ENCODE assay signal across 8 cellular contexts in the genomic region with DNA sequence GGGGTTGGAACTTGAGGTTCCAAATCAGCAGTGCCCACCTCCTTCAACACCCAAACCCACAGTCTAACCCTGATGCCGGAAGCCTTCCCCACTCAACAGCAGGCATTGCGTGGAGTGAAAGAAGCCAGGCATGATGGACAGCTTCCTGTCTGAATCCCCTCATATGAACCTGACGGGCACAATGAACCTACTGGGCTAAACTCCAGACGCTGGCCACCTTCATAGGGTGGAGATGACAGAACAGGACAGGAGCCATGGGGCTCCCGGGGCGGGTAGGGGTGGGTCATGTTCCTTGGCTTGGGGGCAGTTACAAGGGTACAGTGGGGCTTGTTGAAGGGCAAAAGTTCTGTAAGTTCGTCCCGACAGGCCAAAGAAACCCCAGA. TPM values are rescaled to one million over a fixed set of nuclear protein-coding genes. Genes with fewer than 3 reads are reported as not detected.
A peak's percentile ranks its signal among the peaks of the same experiment; 100 is the strongest.
DNase-seq lines count a peak whose midpoint lies in the region; ATAC-seq, FAIRE-seq and TF ChIP-seq lines count a peak whose summit lies in the region.

No MANE protein-coding gene starts in this region.

- peak overlapping the region; percentile 47 for H4K91ac ChIP-seq in trophoblast cell (ENCODE audit: low read depth, low read length)

- H2AFZ ChIP-seq in Loucy (ENCODE audit: low read length) (peak overlapping the region; percentile 77), endothelial cell of umbilical vein (ENCODE audit: low read depth, low read length) (peak overlapping the region; percentile 68), trophoblast cell (ENCODE audit: insufficient read depth, low read length, poor library complexity) (peak overlapping the region; percentile 75)

- H3K4me3 ChIP-seq in Loucy (ENCODE audit: low read length, poor library complexity, severe bottlenecking) (peak overlapping the region; percentile 24), endothelial cell of umbilical vein (replicated peaks in 1 of 3; ENCODE audit: insufficient read depth in 1 of 3, low read depth in 1 of 3, low read length in 3 of 3) (no peak overlapping the region), trophoblast cell (ENCODE audit: low read depth, low read length) (no peak overlapping the region)

- BruUV-seq in endothelial cell of umbilical vein (replicated peaks; lab: Mats Ljungman, UMichigan): no TSS peak

- no peak for DNase-seq in endothelial cell of umbilical vein (ENCODE audit: low read depth, low spot score)
- no peak for DNase-seq in trophoblast cell
- no peak for DNase-seq in iPS-NIHi7 (ENCODE audit: extremely low spot score)
- DNase-seq in G401 (ENCODE audit: low spot score): no peak

- CTCF ChIA-PET in endothelial cell of umbilical vein (lab: Charles Lee): interaction anchor here (1.6 kb wide), 1 partner anchor 19 kb away, joined by 3 read pairs; no protein-coding TSS in a partner anchor

- peaks cover 42% of the 10 kb centered on the region for H3K79me2 ChIP-seq in Loucy (ENCODE audit: insufficient read depth, low read length)
- peaks cover 14% of the 10 kb centered on the region for H3K79me2 ChIP-seq in endothelial cell of umbilical vein (ENCODE audit: control insufficient read depth, insufficient read depth, low read length)
- H3K79me2 ChIP-seq in trophoblast cell (ENCODE audit: control insufficient read depth, insufficient read depth, low read length, poor library complexity): peaks cover 13% of the 10 kb centered on the region

- no peak overlapping the region for H2BK12ac ChIP-seq in trophoblast cell (ENCODE audit: low read length)

- H3K18ac ChIP-seq in trophoblast cell (ENCODE audit: low read length): no peak overlapping the region

- H3K9me3 ChIP-seq in Loucy (ENCODE audit: insufficient read depth, low read depth, low read length) (no peaks in the 10 kb centered on the region), endothelial cell of umbilical vein (replicated peaks; ENCODE audit: control insufficient read depth, insufficient read depth, low read length) (no peaks in the 10 kb centered on the region), trophoblast cell (ENCODE audit: insufficient read depth, low read depth, low read length) (no peaks in the 10 kb centered on the region)

- in situ Hi-C loops in G401 (cut with HindIII; ENCODE audit: low sequenced_read_pairs): no loop called here

- H3K23ac ChIP-seq in trophoblast cell (ENCODE audit: low read length): no peak overlapping the region

- H3K27me3 ChIP-seq in Loucy (ENCODE audit: insufficient read depth, low read length, poor library complexity, severe bottlenecking) (no peaks in the 10 kb centered on the region), endothelial cell of umbilical vein (ENCODE audit: control insufficient read depth in 2 of 2, insufficient read depth in 2 of 2, low read length in 2 of 2) (no peaks in the 10 kb centered on the region), trophoblast cell (ENCODE audit: insufficient read depth, low read length) (no peaks in the 10 kb centered on the region)

- WGBS in trophoblast cell (ENCODE audit: extremely low coverage, insufficient coverage, insufficient read length): no CpG with 5 or more reads among the region's 8 CpGs

- H4K12ac ChIP-seq in trophoblast cell (ENCODE audit: low read depth, low read length): peak overlapping the region; percentile 50

- ATAC-seq in GM18498 (IDR thresholded peaks at IDR 0.05; ENCODE audit: unreplicated experiment) (peak; percentile 1), HG02870 (IDR thresholded peaks at IDR 0.05; ENCODE audit: unreplicated experiment) (no peak), esophagus mucosa (no peak)

- H3K4me2 ChIP-seq in Loucy (ENCODE audit: low read depth, low read length, poor library complexity, severe bottlenecking) (no peak overlapping the region), endothelial cell of umbilical vein (ENCODE audit: insufficient read depth, low read length) (no peak overlapping the region), trophoblast cell (ENCODE audit: low read length) (peak overlapping the region; percentile 48)

- no peak overlapping the region for H2AK5ac ChIP-seq in trophoblast cell (ENCODE audit: low read length)

- no peak for TF ChIP-seq POLR2A in endothelial cell of umbilical vein (IDR thresholded peaks at IDR 0.05; ENCODE audit: low read depth, low read length)

- peaks cover 23% of the 10 kb centered on the region for H3K4me1 ChIP-seq in Loucy (ENCODE audit: insufficient read depth, low read length, poor library complexity, severe bottlenecking)
- H3K4me1 ChIP-seq in endothelial cell of umbilical vein (ENCODE audit: control insufficient read depth, extremely low read depth, insufficient read depth, low read length): peaks cover 11% of the 10 kb centered on the region
- H3K4me1 ChIP-seq in trophoblast cell (ENCODE audit: control insufficient read depth in 1 of 2, insufficient read depth in 2 of 2, low read length in 2 of 2): peaks cover 5 to 9% of the 10 kb centered on the region in 2 experiments

- H2BK120ac ChIP-seq in trophoblast cell (ENCODE audit: insufficient read depth, low read length, poor library complexity): no peak overlapping the region

- H4K20me1 ChIP-seq in Loucy (ENCODE audit: insufficient read depth, low read length, poor library complexity, severe bottlenecking) (peaks cover 31% of the 10 kb centered on the region), endothelial cell of umbilical vein (replicated peaks; ENCODE audit: control insufficient read depth, extremely low read depth, insufficient read depth, low read length) (no peaks in the 10 kb centered on the region)

- H3K27ac ChIP-seq in endothelial cell of umbilical vein (ENCODE audit: insufficient read depth, low read depth, low read length): no peak overlapping the region
- H3K27ac ChIP-seq in trophoblast cell (ENCODE audit: low read depth, low read length): no peak overlapping the region

- H3K9me2 ChIP-seq in Loucy (replicated peaks; ENCODE audit: low read depth, low read length): no peaks in the 10 kb centered on the region

- H2BK5ac ChIP-seq in trophoblast cell (ENCODE audit: low read depth, low read length, poor library complexity): no peak overlapping the region

- H3F3A ChIP-seq in Loucy (ENCODE audit: low read depth): no peaks in the 10 kb centered on the region

- intact Hi-C loops in endothelial cell of umbilical vein (cut with micrococcal nuclease): no loop called here

- dilution Hi-C loops in endothelial cell of umbilical vein (cut with MboI; ENCODE audit: extremely low pct_ligation_motif_present, low sequenced_read_pairs): no loop called here

- H3K4ac ChIP-seq in trophoblast cell (ENCODE audit: low read depth, low read length): no peak overlapping the region

- POLR2A ChIA-PET in endothelial cell of umbilical vein (lab: Charles Lee): no interaction called here

- H4K8ac ChIP-seq in trophoblast cell (ENCODE audit: low read depth, low read length): peak overlapping the region; percentile 79

- H3K36me3 ChIP-seq in Loucy (ENCODE audit: insufficient read depth, low read length) (peaks cover 3% of the 10 kb centered on the region; the same call in 1 of the 2 replicates), endothelial cell of umbilical vein (ENCODE audit: control insufficient read depth in 2 of 2, extremely low read depth in 1 of 2, insufficient read depth in 2 of 2, low read length in 2 of 2) (no peaks in the 10 kb centered on the region), trophoblast cell (ENCODE audit: control insufficient read depth in 1 of 2, insufficient read depth in 2 of 2, low read length in 2 of 2) (peaks cover 0 to 1% of the 10 kb centered on the region in 2 experiments)

- H3K9me1 ChIP-seq in endothelial cell of umbilical vein (replicated peaks; ENCODE audit: control insufficient read depth, extremely low read depth, insufficient read depth, low read length): no peaks in the 10 kb centered on the region

- TF ChIP-seq CTCF in Loucy (conservative IDR thresholded peaks at IDR 0.05; ENCODE audit: low read length): no peak
- no peak for TF ChIP-seq CTCF in endothelial cell of umbilical vein (IDR thresholded peaks at IDR 0.05; ENCODE audit: extremely low read depth in 1 of 2, insufficient read depth in 1 of 2, low read depth in 1 of 2, low read length in 2 of 2)

- no peak for FAIRE-seq in endothelial cell of umbilical vein (lab: Jason Lieb, UNC)

- H3K9ac ChIP-seq in Loucy (ENCODE audit: low read depth, low read length, poor library complexity, severe bottlenecking) (no peak overlapping the region), endothelial cell of umbilical vein (replicated peaks; ENCODE audit: extremely low read depth, insufficient read depth, low read length) (no peak overlapping the region), trophoblast cell (ENCODE audit: low read length) (no peak overlapping the region)

- no peak overlapping the region for H3K14ac ChIP-seq in trophoblast cell (ENCODE audit: low read length)

- peaks cover 5% of the 10 kb centered on the region for H3K79me1 ChIP-seq in trophoblast cell (ENCODE audit: low read length)

TF ChIP-seq in endothelial cell of umbilical vein, 7 proteins besides CTCF, POLR2A, EP300 and RAD21:
- no peak for TF ChIP-seq GATA2 (IDR thresholded peaks at IDR 0.05; ENCODE audit: insufficient read depth, insufficient read length, low read depth, low read length)
- TF ChIP-seq EZH2 (IDR thresholded peaks at IDR 0.05; ENCODE audit: borderline replicate concordance, low read depth, low read length, severe bottlenecking): no peak
- TF ChIP-seq, protein P1, sequence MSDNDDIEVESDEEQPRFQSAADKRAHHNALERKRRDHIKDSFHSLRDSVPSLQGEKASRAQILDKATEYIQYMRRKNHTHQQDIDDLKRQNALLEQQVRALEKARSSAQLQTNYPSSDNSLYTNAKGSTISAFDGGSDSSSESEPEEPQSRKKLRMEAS (IDR thresholded peaks at IDR 0.05; ENCODE audit: insufficient read depth, insufficient read length): no peak
- no peak for TF ChIP-seq POLR2AphosphoS5 (IDR thresholded peaks at IDR 0.05; ENCODE audit: insufficient read depth, low read depth, low read length)
- TF ChIP-seq FOS (IDR thresholded peaks at IDR 0.05; ENCODE audit: borderline replicate concordance, insufficient read depth, low read length): no peak
- no peak for TF ChIP-seq MYC (IDR thresholded peaks at IDR 0.05; ENCODE audit: low read depth, low read length)
- no peak for TF ChIP-seq JUN (IDR thresholded peaks at IDR 0.05; ENCODE audit: borderline replicate concordance, insufficient read depth, insufficient read length, low read depth)

RNA-seq across cellular contexts. Expression of a gene that starts 0.5 kb away (rescaled TPM):
- total RNA-seq in endothelial cell of umbilical vein (134 and 136 TPM in 2 replicates), esophagus mucosa (182 TPM)
- 40.8 and 43.9 TPM in 2 replicates for polyA plus RNA-seq in endothelial cell of umbilical vein
- 84.9 and 96.8 TPM in 2 replicates for polyA plus RNA-seq in endothelial cell of umbilical vein (2011; cell fraction: cytosol; rRNA removed)
- polyA plus RNA-seq in endothelial cell of umbilical vein (2011; cell fraction: nucleus; rRNA removed): 41.5 and 42.1 TPM in 2 replicates
- 213 and 303 TPM in 2 replicates for polyA plus RNA-seq in endothelial cell of umbilical vein (2012)
- polyA minus RNA-seq in endothelial cell of umbilical vein: 112 and 134 TPM in 2 replicates
- polyA minus RNA-seq in endothelial cell of umbilical vein (2011; cell fraction: cytosol; rRNA and poly(A)+ RNA removed): 30.7 TPM
- polyA minus RNA-seq in endothelial cell of umbilical vein (2011; cell fraction: nucleus; rRNA and poly(A)+ RNA removed): 14.8 and 18.6 TPM in 2 replicates
- polyA plus RNA-seq in trophoblast cell (2013): 168 and 176 TPM in 2 replicates
- total RNA-seq in G401 (2014; rRNA removed; shearing (Covaris generic)): 291 and 426 TPM in 2 replicates
